ENCODE assay signal across 1 cellular context in the genomic region with DNA sequence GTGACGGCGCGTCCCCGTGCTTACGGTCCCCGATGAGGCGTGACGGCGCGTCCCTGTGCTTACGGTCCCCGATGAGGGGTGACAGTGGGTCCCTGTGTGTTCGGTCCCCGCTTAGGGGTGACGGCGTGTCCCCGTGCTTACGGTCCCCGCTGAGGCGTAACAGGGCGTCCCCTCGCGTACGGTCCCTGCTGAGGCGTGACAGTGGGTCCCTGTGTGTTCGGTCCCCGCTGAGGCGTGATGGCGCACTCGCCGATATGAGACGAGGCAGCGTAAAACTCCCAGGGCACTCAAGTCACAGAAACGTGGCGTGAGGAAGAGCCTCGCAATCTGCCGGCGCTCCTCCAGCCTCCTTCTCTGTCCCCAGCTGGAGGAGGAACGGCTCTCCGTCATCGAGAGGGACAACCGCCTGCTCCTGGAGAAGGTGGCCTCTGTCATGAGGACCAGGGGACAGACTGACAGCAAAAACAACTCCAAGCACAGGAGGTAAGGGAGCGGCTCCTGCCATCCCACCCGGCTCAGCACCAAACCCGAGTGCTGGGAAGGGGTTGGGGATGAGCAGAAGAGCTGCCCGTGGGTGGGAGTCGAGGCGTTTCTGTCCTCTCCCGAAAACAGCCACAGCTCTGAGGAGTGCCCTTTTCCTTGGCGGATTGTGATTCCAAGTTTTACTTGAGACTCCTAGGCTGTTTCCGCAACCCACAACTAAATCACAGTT.
TF ChIP-seq lines count a peak whose summit lies in the region.

No MANE protein-coding gene starts in this region.

TF ChIP-seq in HEK293T, 16 proteins besides CTCF, POLR2A, EP300 and RAD21:
- TF ChIP-seq TARDBP (IDR thresholded peaks at IDR 0.05) (no peak), CTBP1 (IDR thresholded peaks at IDR 0.05; ENCODE audit: borderline replicate concordance) (no peak), FOXM1 (IDR thresholded peaks at IDR 0.05; ENCODE audit: borderline replicate concordance) (no peak), ZNF384 (IDR thresholded peaks at IDR 0.05) (no peak), SUZ12 (IDR thresholded peaks at IDR 0.05) (no peak), ARNT (IDR thresholded peaks at IDR 0.05) (no peak), HDGF (IDR thresholded peaks at IDR 0.05; ENCODE audit: borderline replicate concordance) (no peak), NFRKB (IDR thresholded peaks at IDR 0.05) (no peak), SP1 (IDR thresholded peaks at IDR 0.05) (no peak), ELF4 (IDR thresholded peaks at IDR 0.05) (no peak), FOXA1 (IDR thresholded peaks at IDR 0.05) (no peak), L3MBTL2 (conservative IDR thresholded peaks at IDR 0.05) (no peak), BHLHE40 (IDR thresholded peaks at IDR 0.05; ENCODE audit: borderline replicate concordance) (no peak), LEF1 (IDR thresholded peaks at IDR 0.05; ENCODE audit: borderline replicate concordance) (no peak), FOXK2 (IDR thresholded peaks at IDR 0.05) (no peak)
- TF ChIP-seq, protein P1, sequence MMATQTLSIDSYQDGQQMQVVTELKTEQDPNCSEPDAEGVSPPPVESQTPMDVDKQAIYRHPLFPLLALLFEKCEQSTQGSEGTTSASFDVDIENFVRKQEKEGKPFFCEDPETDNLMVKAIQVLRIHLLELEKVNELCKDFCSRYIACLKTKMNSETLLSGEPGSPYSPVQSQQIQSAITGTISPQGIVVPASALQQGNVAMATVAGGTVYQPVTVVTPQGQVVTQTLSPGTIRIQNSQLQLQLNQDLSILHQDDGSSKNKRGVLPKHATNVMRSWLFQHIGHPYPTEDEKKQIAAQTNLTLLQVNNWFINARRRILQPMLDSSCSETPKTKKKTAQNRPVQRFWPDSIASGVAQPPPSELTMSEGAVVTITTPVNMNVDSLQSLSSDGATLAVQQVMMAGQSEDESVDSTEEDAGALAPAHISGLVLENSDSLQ (IDR thresholded peaks at IDR 0.05), result no peak
